10 cellular contexts compared by ENCODE assay signal in genomic region chr18:6728809-6729246, GRCh38. TPM values are rescaled to one million over a fixed set of nuclear protein-coding genes. Genes with fewer than 3 reads are reported as not detected.
DNase-seq lines count a peak whose midpoint lies in the region; ATAC-seq and TF ChIP-seq lines count a peak whose summit lies in the region.
"Had no signal": no experiment of that assay in that cellular context is flagged by ENCODE, and none has a peak within 500 bp of the region (broad histone marks: within the 10 kb centered on the region; RNA-seq: fewer than 3 reads in every experiment).

No MANE protein-coding gene starts in this region.

- 22% methylated on average over 5 of the region's 5 CpGs for whole genome bisulfite sequencing in body of pancreas, 2 donors
- WGBS in thyroid gland, 2 donors, result 23 to 25% methylated on average over 5 of the region's 5 CpGs

- H3K4me1 Mint-ChIP-seq in activated CD4-positive, alpha-beta T cell treated with anti-CD3 and anti-CD28 coated beads, Interleukin-2, amount 10 ng/mL, durations not matched to agents 24 days and 14 days, result peaks cover 3% of the 10 kb centered on the region

- no peaks in the 10 kb centered on the region for H3K36me3 ChIP-seq in body of pancreas (replicated peaks in 1 of 2; ENCODE audit: insufficient read depth in 1 of 2, low read depth in 2 of 2)
- no peaks in the 10 kb centered on the region for H3K36me3 ChIP-seq in left lung
- no peaks in the 10 kb centered on the region for H3K36me3 ChIP-seq in thyroid gland
- H3K36me3 ChIP-seq: BLaER1 had no signal

- DNase-seq in activated CD4-positive, alpha-beta T cell treated with anti-CD3 and anti-CD28 coated beads, Interleukin-2, amount 10 ng/mL, durations not matched to agents 24 days and 14 days, result no peak
- DNase-seq in activated CD4-positive, alpha-beta T cell treated with anti-CD3 and anti-CD28 coated beads for 1 hour, result no peak
- peak in 1 of 4 donors; percentile 13 for DNase-seq in body of pancreas
- no peak for DNase-seq in left lung
- DNase-seq in thyroid gland, result no peak
- no peak for DNase-seq in putamen (ENCODE audit: low spot score)

- intact Hi-C loops in activated CD4-positive, alpha-beta T cell treated with anti-CD3 and anti-CD28 coated beads, Interleukin-2, amount 10 ng/mL, durations not matched to agents 24 days and 14 days (cut with micrococcal nuclease), result no loop called here
- intact Hi-C loops in body of pancreas (cut with DNase I), result no loop called here
- intact Hi-C loops in left lung (cut with DNase I), result loop anchor here in 1 of 2 donors (10.0 kb wide), 2 partner anchors 146 to 184 kb away; no protein-coding TSS in a partner anchor
- intact Hi-C loops in thyroid gland (cut with DNase I), result loop anchor here (10.0 kb wide), 1 partner anchor 156 kb away; no protein-coding TSS in a partner anchor

- TF ChIP-seq POLR2A in body of pancreas (IDR thresholded peaks at IDR 0.05) (peak in 1 of 3 donors; percentile 8), thyroid gland (IDR thresholded peaks at IDR 0.05) (no peak)

- H3K4me1 ChIP-seq in body of pancreas (peaks cover 41% of the 10 kb centered on the region), left lung (no peaks in the 10 kb centered on the region), thyroid gland (peaks cover 5 to 15% of the 10 kb centered on the region in 2 donors)
- H3K4me1 ChIP-seq: BLaER1 had no signal

- H3K4me3 Mint-ChIP-seq in activated CD4-positive, alpha-beta T cell treated with anti-CD3 and anti-CD28 coated beads, Interleukin-2, amount 10 ng/mL, durations not matched to agents 24 days and 14 days, result peak overlapping the region; percentile 75

- TF ChIP-seq CTCF in body of pancreas (IDR thresholded peaks at IDR 0.05) (no peak), left lung (IDR thresholded peaks at IDR 0.05) (no peak), thyroid gland (IDR thresholded peaks at IDR 0.05) (no peak)

- H3K27ac ChIP-seq in body of pancreas (peak overlapping the region in 3 of 4 donors; percentile 91 to 94 (median 93)), left lung (peak overlapping the region; percentile 71 to 85), thyroid gland (peak overlapping the region; percentile 51 to 85 (median 79))
- H3K27ac ChIP-seq: BLaER1 had no signal

- no peaks in the 10 kb centered on the region for H3K9me3 Mint-ChIP-seq in activated CD4-positive, alpha-beta T cell treated with anti-CD3 and anti-CD28 coated beads, Interleukin-2, amount 10 ng/mL, durations not matched to agents 24 days and 14 days

- H3K9me3 ChIP-seq in body of pancreas (no peaks in the 10 kb centered on the region), left lung (no peaks in the 10 kb centered on the region), thyroid gland (no peaks in the 10 kb centered on the region)
- H3K9me3 ChIP-seq: BLaER1 had no signal

- H3K36me3 Mint-ChIP-seq in activated CD4-positive, alpha-beta T cell treated with anti-CD3 and anti-CD28 coated beads, Interleukin-2, amount 10 ng/mL, durations not matched to agents 24 days and 14 days (ENCODE audit: low read depth), result no peaks in the 10 kb centered on the region

- no peak overlapping the region for H3K27ac Mint-ChIP-seq in activated CD4-positive, alpha-beta T cell treated with anti-CD3 and anti-CD28 coated beads, Interleukin-2, amount 10 ng/mL, durations not matched to agents 24 days and 14 days

- no peak for ATAC-seq in body of pancreas
- peak; percentile 2 for ATAC-seq in left lung
- no peak for ATAC-seq in GM21576 (IDR thresholded peaks at IDR 0.05; ENCODE audit: unreplicated experiment)
- ATAC-seq in GM19324 (IDR thresholded peaks at IDR 0.05; ENCODE audit: low FRiP score, unreplicated experiment), result no peak

- H3K4me3 ChIP-seq in body of pancreas (no peak overlapping the region), left lung (peak overlapping the region; percentile 46 to 51), thyroid gland (replicated peaks in 1 of 3) (no peak overlapping the region)

- peaks cover 31% of the 10 kb centered on the region for H3K27me3 Mint-ChIP-seq in activated CD4-positive, alpha-beta T cell treated with anti-CD3 and anti-CD28 coated beads, Interleukin-2, amount 10 ng/mL, durations not matched to agents 24 days and 14 days

- no peaks in the 10 kb centered on the region for H3K27me3 ChIP-seq in body of pancreas
- peaks cover 0 to 10% of the 10 kb centered on the region in 2 donors for H3K27me3 ChIP-seq in left lung
- no peaks in the 10 kb centered on the region for H3K27me3 ChIP-seq in thyroid gland
- H3K27me3 ChIP-seq: BLaER1 had no signal

RNA-seq across cellular contexts. Expression of gene ARHGAP28, which starts 0.7 kb away (rescaled TPM):
- not detected in 2 replicates for total RNA-seq in activated CD4-positive, alpha-beta T cell treated with anti-CD3 and anti-CD28 coated beads, Interleukin-2, amount 10 ng/mL, durations not matched to agents 24 days and 14 days
- 10 to 100 TPM; 16.3 to 16.5 TPM for total RNA-seq in body of pancreas
- 10 to 100 TPM; 16.6 to 18.9 TPM for total RNA-seq in left lung
- total RNA-seq in thyroid gland, result 10 to 100 TPM in 2 of 4 donors, 1 to 10 TPM in 2; 2.8 to 26.5 (median 9.1) TPM
- total RNA-seq: T-helper 2 cell treated with Interferon-gamma antibody and Interleukin-4, amounts not matched to agents 100 ng/mL and 5 ng/mL, for 36 hours had no signal

Comparison
In these comparisons a context has a peak if more than half of its experiments do, and no peak if none do; other contexts are left out.
1. H3K4me3 ChIP-seq: peak in left lung (2 of 2); none in body of pancreas (0 of 2) and thyroid gland (0 of 3).
2. Peak in every context shown above with its lines, with median percentiles within 50 percentile points of each other: H3K27ac ChIP-seq.